In genomic region chr6:87419266-87419665, GRCh38 we compare ENCODE assay signal across 9 cellular contexts. TPM values are rescaled to one million over a fixed set of nuclear protein-coding genes. Genes with fewer than 3 reads are reported as not detected.
"Had no signal": no experiment of that assay in that cellular context is flagged by ENCODE, and none has a peak within 500 bp of the region (broad histone marks: within the 10 kb centered on the region; RNA-seq: fewer than 3 reads in every experiment).

No MANE protein-coding gene starts in this region.

- H3K4me3 Mint-ChIP-seq: GM23338, H9, HFFc6 had no signal

- H3K9me3 Mint-ChIP-seq: GM23338, H9, HFFc6 had no signal

- ATAC-seq: GM23338, HCT116 had no signal

- H3K27ac Mint-ChIP-seq: GM23338, H9, HFFc6 had no signal

- DNase-seq: GM23248, GOT3, H7, H9, HCEC 1CT, HFFc6 had no signal

- H3K27ac ChIP-seq: GM23248 had no signal

- H3K4me1 Mint-ChIP-seq: GM23338, H9 had no signal

RNA-seq across cellular contexts. Expression of gene CFAP206, which starts 11.5 kb away (rescaled TPM):
- total RNA-seq: GM23248, GM23338, H1, H9, HFFc6 had no signal
